In the genomic region with DNA sequence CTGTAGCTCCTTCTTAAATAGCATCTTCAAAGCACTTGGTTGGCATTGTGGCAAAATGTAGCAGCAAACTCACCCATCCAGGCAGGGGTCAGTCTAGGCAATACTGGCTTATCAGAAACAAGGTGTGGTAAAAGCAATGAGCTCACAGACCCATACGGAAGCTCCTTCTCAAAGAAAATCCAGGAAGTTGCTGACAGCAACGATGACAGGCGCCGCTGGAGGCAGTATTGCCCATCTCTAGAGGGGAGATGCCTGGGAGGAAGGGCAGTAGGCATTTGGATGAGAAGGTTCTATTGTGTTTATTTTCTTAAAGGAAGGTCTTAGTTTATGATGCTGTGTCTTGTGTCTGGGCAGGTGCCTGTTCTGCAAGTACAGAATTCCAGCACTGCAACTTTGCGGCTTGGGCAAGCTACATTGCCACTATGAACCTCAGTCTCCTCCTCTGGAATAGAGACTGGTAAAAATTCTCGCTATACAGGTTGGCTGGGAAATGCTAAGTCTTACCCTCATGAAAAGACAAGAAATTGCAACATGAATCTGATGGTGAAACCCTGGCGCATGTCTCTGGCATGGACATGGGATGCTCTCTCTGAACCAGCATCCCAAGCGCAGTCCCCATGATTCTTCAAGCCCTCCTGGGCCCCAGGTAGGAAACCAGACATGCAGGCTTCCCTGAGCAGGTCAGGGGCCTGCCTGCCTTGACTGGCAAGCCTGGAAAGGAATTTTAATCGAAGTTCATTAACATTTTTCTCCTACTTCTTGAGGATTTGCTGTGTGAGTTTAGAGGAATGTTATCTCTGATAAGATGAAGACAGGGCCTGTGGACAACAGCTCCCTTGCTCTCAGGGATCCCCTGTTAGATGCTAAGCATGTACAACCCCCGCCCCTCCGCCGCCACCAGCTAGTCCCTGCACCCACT, we compare ENCODE assay signal across 9 cellular contexts.
A peak's percentile ranks its signal among the peaks of the same experiment; 100 is the strongest.
DNase-seq lines count a peak whose midpoint lies in the region; ATAC-seq and TF ChIP-seq lines count a peak whose summit lies in the region.
"Had no signal": no experiment of that assay in that cellular context is flagged by ENCODE, and none has a peak within 500 bp of the region (broad histone marks: within the 10 kb centered on the region; RNA-seq: fewer than 3 reads in every experiment).

No MANE protein-coding gene starts in this region.

- intact Hi-C loops in heart right ventricle (cut with DNase I) = loop anchor here in 4 of 10 donors (5.0 to 10.0 kb wide), 4 partner anchors 156 to 586 kb away; a partner anchor contains a TSS

- no peak overlapping the region for H3K27ac ChIP-seq in heart right ventricle

- peak; percentile 8 to 61 (median 55) for TF ChIP-seq CTCF in heart right ventricle (IDR thresholded peaks at IDR 0.05)

- H3K4me3 ChIP-seq in heart right ventricle = no peak overlapping the region

- H3K36me3 ChIP-seq in heart right ventricle = no peaks in the 10 kb centered on the region

- peaks cover 0 to 4% (median 0%) of the 10 kb centered on the region in 7 donors for H3K27me3 ChIP-seq in heart right ventricle

- ATAC-seq in HG03354 (IDR thresholded peaks at IDR 0.05; ENCODE audit: poor library complexity, severe bottlenecking, unreplicated experiment) (peak; percentile 60), heart right ventricle (peak in 3 of 8 donors; percentile 31 to 44 (median 32))

- H3K9me3 ChIP-seq in heart right ventricle = no peaks in the 10 kb centered on the region

- DNase-seq in EL (peak; percentile 15), UCSD-AML1 (lab: John Stamatoyannopoulos, UW; ENCODE audit: unreplicated experiment) (peak; percentile 70), heart right ventricle (peak; percentile 25 to 33), 8988T (no peak), NCI-H2171 treated with DMSO at 0.1 percent for 48 hours (lab: John Stamatoyannopoulos, UW) (no peak), cortex of kidney (lab: John Stamatoyannopoulos, UW) (no peak)
- DNase-seq in stimulated activated CD8-positive, alpha-beta memory T cell treated with anti-CD3 and anti-CD28 coated beads, Interleukin-4, amount 100 ng/mL, for 48 hours = peak; percentile 41
- DNase-seq: natural killer cell had no signal

- H3K4me1 ChIP-seq in heart right ventricle = no peaks in the 10 kb centered on the region

- 63 to 64% methylated on average over 12 of the region's 12 CpGs for WGBS in heart right ventricle, 2 donors

Comparison
In these comparisons a context has a peak if more than half of its experiments do, and no peak if none do; other contexts are left out.
1. DNase-seq: peak in EL (single experiment), UCSD-AML1 (single experiment), heart right ventricle (2 of 2) and stimulated activated CD8-positive, alpha-beta memory T cell treated with anti-CD3 and anti-CD28 coated beads, Interleukin-4, amount 100 ng/mL, for 48 hours (single experiment); none in 8988T (single experiment), NCI-H2171 treated with DMSO at 0.1 percent for 48 hours (single experiment) and cortex of kidney (single experiment).